Comparison of ENCODE assay signal across 8 cellular contexts in genomic region chrX:131792356-131792749, GRCh38.
A peak's percentile ranks its signal among the peaks of the same experiment; 100 is the strongest.
DNase-seq lines count a peak whose midpoint lies in the region; ATAC-seq and TF ChIP-seq lines count a peak whose summit lies in the region.

No MANE protein-coding gene starts in this region.

- TF ChIP-seq CTCF in uterus (IDR thresholded peaks at IDR 0.05) (peak; percentile 35 to 73 (median 54)), GM20000 (IDR thresholded peaks at IDR 0.05; ENCODE audit: extremely low read depth, missing control alignments) (no peak)

- H3K4me3 ChIP-seq in SJSA1 = peak overlapping the region; percentile 33
- H3K4me3 ChIP-seq in uterus = peak overlapping the region; percentile 32 to 40
- H3K4me3 ChIP-seq in MG63 = no peak overlapping the region

- no peaks in the 10 kb centered on the region for H3K9me3 ChIP-seq in SJSA1 (replicated peaks)
- H3K9me3 ChIP-seq in uterus = no peaks in the 10 kb centered on the region
- H3K9me3 ChIP-seq in MG63 = no peaks in the 10 kb centered on the region

- no peaks in the 10 kb centered on the region for H3K27me3 ChIP-seq in SJSA1 (replicated peaks)
- no peaks in the 10 kb centered on the region for H3K27me3 ChIP-seq in uterus
- H3K27me3 ChIP-seq in MG63 = no peaks in the 10 kb centered on the region

- H3K4me1 ChIP-seq in SJSA1 (replicated peaks) = peaks cover 17% of the 10 kb centered on the region
- H3K4me1 ChIP-seq in uterus = no peaks in the 10 kb centered on the region

- peak; percentile 72 for ATAC-seq in HG02571 (IDR thresholded peaks at IDR 0.05; ENCODE audit: unreplicated experiment)
- ATAC-seq in activated CD4-positive, CD25-positive, alpha-beta regulatory T cell treated with anti-CD3 and anti-CD28 coated beads, Interleukin-2, amount 50 U/mL, for 24 hours = no peak

- H3K36me3 ChIP-seq in SJSA1 = peaks cover 4% of the 10 kb centered on the region; the same call in 1 of the 2 replicates
- H3K36me3 ChIP-seq in uterus = no peaks in the 10 kb centered on the region
- no peaks in the 10 kb centered on the region; the same call in 1 of the 2 replicates for H3K36me3 ChIP-seq in MG63

- intact Hi-C loops in head of caudate nucleus (cut with DNase I) (no loop called here), uterus (cut with DNase I; ENCODE audit: low total_unique reads) (no loop called here)

- H3K27ac ChIP-seq in SJSA1 (peak overlapping the region; percentile 70), uterus (peak overlapping the region; percentile 80 to 88)

- peak; percentile 68 for DNase-seq in DMS53 treated with DMSO at 0.1 percent for 48 hours (lab: John Stamatoyannopoulos, UW; ENCODE audit: unreplicated experiment)
- peak; percentile 87 to 88 for DNase-seq in SJSA1 (ENCODE audit: low read depth in 1 of 2, low spot score in 2 of 2)
- DNase-seq in head of caudate nucleus = peak in 27 of 42 donors; percentile 71 to 97 (median 88)
- peak; percentile 90 to 91 for DNase-seq in uterus
- no peak for DNase-seq in GM20000 (ENCODE audit: low spot score)
- no peak for DNase-seq in MG63

- TF ChIP-seq POLR2A in uterus (IDR thresholded peaks at IDR 0.05) = no peak

Comparison
In these comparisons a context has a peak if more than half of its experiments do, and no peak if none do; other contexts are left out.
1. DNase-seq: peak in DMS53 treated with DMSO at 0.1 percent for 48 hours (single experiment), SJSA1 (2 of 2), head of caudate nucleus (27 of 42) and uterus (2 of 2); none in GM20000 (single experiment) and MG63 (single experiment).